In genomic region chr4:143558823-143559756, GRCh38 we compare ENCODE assay signal across 8 cellular contexts. TPM values are rescaled to one million over a fixed set of nuclear protein-coding genes. Genes with fewer than 3 reads are reported as not detected.
DNase-seq lines count a peak whose midpoint lies in the region; ATAC-seq and TF ChIP-seq lines count a peak whose summit lies in the region.

No MANE protein-coding gene starts in this region.

- TF ChIP-seq CTCF in GM12875 (IDR thresholded peaks at IDR 0.05; ENCODE audit: borderline replicate concordance, insufficient read depth, low read depth, low read length): peak; percentile 71
- TF ChIP-seq CTCF in colonic mucosa (IDR thresholded peaks at IDR 0.05): peak; percentile 27

- peak; percentile 91 for ATAC-seq in HG02763 (IDR thresholded peaks at IDR 0.05; ENCODE audit: unreplicated experiment)

- no peaks in the 10 kb centered on the region for H3K4me1 ChIP-seq in colonic mucosa

- DNase-seq in NCI-H1930 (lab: John Stamatoyannopoulos, UW) (peak; percentile 56 to 58), colonic mucosa (peak; percentile 85), NCI-H2107 (lab: John Stamatoyannopoulos, UW) (no peak)
- DNase-seq in activated CD4-positive, alpha-beta T cell treated with anti-CD3 and anti-CD28 coated beads for 24 hours (ENCODE audit: low read depth in 2 of 2): peak; percentile 50 to 51
- peak; percentile 74 for DNase-seq in stimulated activated CD4-positive, alpha-beta T cell treated with anti-CD3 and anti-CD28 coated beads, Interleukin-1b, Interleukin-23, amount 100 ng/mL, for 48 hours

- H3K27ac ChIP-seq in colonic mucosa: no peak overlapping the region
- H3K27ac ChIP-seq in layer of hippocampus (ENCODE audit: low read depth, low read length): peak overlapping the region; percentile 24

- H3K9me3 ChIP-seq in colonic mucosa: no peaks in the 10 kb centered on the region

- no peaks in the 10 kb centered on the region for H3K36me3 ChIP-seq in colonic mucosa

- intact Hi-C loops in colonic mucosa (cut with DNase I): no loop called here

- no peaks in the 10 kb centered on the region for H3K27me3 ChIP-seq in colonic mucosa
- no peaks in the 10 kb centered on the region for H3K27me3 ChIP-seq in layer of hippocampus (ENCODE audit: control insufficient read depth, insufficient read depth, low read length)

- H3K9ac ChIP-seq in colonic mucosa (ENCODE audit: low read depth in 2 of 2, low read length in 2 of 2): peak overlapping the region; percentile 60 to 74

- H3K4me3 ChIP-seq in GM12875 (ENCODE audit: low read depth, low read length) (peak overlapping the region; percentile 23), colonic mucosa (peak overlapping the region; percentile 57)

RNA-seq across cellular contexts. Expression of gene SMARCA5, which starts 45.6 kb away (rescaled TPM):
- 10 to 100 TPM; 34.5 to 41.2 TPM for total RNA-seq in colonic mucosa
